In the genomic region with DNA sequence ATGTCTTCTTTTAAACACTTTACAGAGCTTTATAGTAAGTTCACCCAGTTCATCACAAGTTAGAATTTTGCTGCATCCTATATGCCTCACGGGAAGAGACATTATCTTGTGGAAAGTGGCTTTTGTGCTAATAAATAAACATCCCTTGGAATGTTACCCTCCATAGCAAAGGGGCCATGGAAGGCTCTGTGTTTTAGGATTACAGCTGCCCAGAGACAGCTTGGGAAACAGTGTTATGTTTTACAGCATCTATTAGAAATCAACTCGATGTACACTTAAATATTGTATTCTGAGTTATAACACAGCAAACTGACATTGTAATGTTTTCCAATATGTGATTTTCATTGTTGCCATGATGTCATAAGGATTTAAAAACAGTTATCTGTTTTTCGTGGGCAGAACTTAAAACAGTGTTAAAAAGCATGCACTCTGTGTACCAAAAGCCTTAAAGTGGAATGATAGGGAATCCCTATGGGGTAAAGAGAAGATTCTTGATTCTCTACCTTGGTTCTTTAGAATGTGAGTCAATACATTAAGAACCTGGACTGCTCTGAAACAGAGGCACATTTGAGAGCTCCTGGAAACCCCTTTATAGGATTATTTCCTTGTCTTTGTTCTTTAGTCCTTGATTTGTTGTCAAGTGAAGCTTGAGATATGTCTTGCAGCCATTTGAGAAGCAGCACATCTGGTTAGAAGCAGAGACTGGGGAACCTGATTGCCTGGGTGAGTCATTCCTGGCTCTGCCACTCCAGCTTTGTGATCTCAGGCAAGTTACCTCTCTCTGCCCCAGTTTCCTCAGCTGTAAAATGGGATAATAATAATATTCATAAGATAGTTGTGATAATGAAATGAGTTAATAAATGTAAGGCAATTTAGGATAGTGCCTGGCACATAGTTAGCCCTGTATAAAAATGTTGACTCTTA, we compare ENCODE assay signal across 10 cellular contexts.
DNase-seq lines count a peak whose midpoint lies in the region; ATAC-seq and TF ChIP-seq lines count a peak whose summit lies in the region.
"Had no signal": no experiment of that assay in that cellular context is flagged by ENCODE, and none has a peak within 500 bp of the region (broad histone marks: within the 10 kb centered on the region; RNA-seq: fewer than 3 reads in every experiment).

No MANE protein-coding gene starts in this region.

- DNase-seq in DMS53 (lab: John Stamatoyannopoulos, UW) = peak; percentile 52
- peak; percentile 81 for DNase-seq in islet precursor cell
- no peak for DNase-seq in NCI-H2029 treated with DMSO at 0.1 percent for 48 hours (lab: John Stamatoyannopoulos, UW)
- no peak for DNase-seq in NCI-H2227 (lab: John Stamatoyannopoulos, UW; ENCODE audit: unreplicated experiment)
- DNase-seq in Ammon's horn (ENCODE audit: low spot score) = no peak
- DNase-seq: activated naive CD4-positive, alpha-beta T cell treated with anti-CD3 and anti-CD28 coated beads, Interleukin-2, amount 10 ng/mL, durations not matched to agents 7 days and 5 days; CD4-positive, CD25-positive, alpha-beta regulatory T cell had no signal

- ATAC-seq in GM21723 (IDR thresholded peaks at IDR 0.05; ENCODE audit: unreplicated experiment) (peak; percentile 52), SK-N-SH treated with all-trans-retinoic acid at 6 μM for 48 hours (peak; percentile 7; the same call in 2 of the 3 replicates), GM21737 (IDR thresholded peaks at IDR 0.05; ENCODE audit: unreplicated experiment) (no peak)

TF ChIP-seq in SK-N-SH treated with all-trans-retinoic acid at 6 μM for 48 hours, 23 proteins besides CTCF, POLR2A, EP300 and RAD21:
- TF ChIP-seq, protein P1, sequence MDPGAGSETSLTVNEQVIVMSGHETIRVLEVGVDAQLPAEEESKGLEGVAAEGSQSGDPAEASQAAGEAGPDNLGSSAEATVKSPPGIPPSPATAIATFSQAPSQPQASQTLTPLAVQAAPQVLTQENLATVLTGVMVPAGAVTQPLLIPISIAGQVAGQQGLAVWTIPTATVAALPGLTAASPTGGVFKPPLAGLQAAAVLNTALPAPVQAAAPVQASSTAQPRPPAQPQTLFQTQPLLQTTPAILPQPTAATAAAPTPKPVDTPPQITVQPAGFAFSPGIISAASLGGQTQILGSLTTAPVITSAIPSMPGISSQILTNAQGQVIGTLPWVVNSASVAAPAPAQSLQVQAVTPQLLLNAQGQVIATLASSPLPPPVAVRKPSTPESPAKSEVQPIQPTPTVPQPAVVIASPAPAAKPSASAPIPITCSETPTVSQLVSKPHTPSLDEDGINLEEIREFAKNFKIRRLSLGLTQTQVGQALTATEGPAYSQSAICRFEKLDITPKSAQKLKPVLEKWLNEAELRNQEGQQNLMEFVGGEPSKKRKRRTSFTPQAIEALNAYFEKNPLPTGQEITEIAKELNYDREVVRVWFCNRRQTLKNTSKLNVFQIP (CRISPR knock-in tag; IDR thresholded peaks at IDR 0.05; ENCODE audit: borderline replicate concordance, low read depth) = no peak
- TF ChIP-seq ZNF565 (CRISPR knock-in tag; conservative IDR thresholded peaks at IDR 0.05; ENCODE audit: low read depth) (no peak), ZNF70 (CRISPR knock-in tag; IDR thresholded peaks at IDR 0.05) (no peak), ARNTL (CRISPR knock-in tag; IDR thresholded peaks at IDR 0.05; ENCODE audit: borderline replicate concordance, low read depth) (no peak), SNAI2 (CRISPR knock-in tag; IDR thresholded peaks at IDR 0.05) (no peak), TOX (CRISPR knock-in tag; IDR thresholded peaks at IDR 0.05; ENCODE audit: borderline replicate concordance) (no peak), ZFP3 (CRISPR knock-in tag; IDR thresholded peaks at IDR 0.05) (no peak)

Comparison
In these comparisons a context has a peak if more than half of its experiments do, and no peak if none do; other contexts are left out.
1. DNase-seq: peak in DMS53 (single experiment) and islet precursor cell (single experiment); none in NCI-H2029 treated with DMSO at 0.1 percent for 48 hours (single experiment), NCI-H2227 (single experiment) and Ammon's horn (single experiment).